2 cellular contexts compared by ENCODE assay signal in the genomic region with DNA sequence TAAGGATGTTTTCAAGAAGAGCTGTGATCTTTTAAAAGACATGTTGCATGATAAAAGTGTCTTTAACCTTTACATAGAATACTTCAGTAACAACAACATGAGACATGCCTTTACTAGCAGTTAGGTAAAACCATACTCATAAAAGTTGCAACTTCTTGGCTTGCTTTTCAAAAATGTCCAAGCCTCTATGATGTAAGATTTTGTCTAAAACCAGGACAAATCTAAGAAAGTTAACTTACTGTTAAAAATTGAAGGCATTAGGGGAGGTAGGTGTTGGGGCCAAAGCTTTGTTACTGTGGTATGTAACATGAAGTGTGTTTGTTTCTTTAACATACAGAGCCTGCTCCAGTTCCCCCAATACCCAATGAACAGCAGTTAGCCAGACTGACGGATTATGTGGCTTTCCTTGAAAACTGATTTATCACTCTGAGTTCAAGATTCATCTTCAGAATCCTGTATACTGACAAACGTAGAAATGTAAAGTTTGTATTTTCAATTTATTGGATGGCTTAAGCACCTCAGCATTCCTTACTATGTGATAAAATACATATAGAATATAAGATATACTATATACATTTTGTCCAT.
TF ChIP-seq lines count a peak whose summit lies in the region.

No MANE protein-coding gene starts in this region.

TF ChIP-seq in SK-N-SH, 30 proteins besides CTCF, POLR2A, EP300 and RAD21:
- no peak for TF ChIP-seq NFIC (IDR thresholded peaks at IDR 0.05; ENCODE audit: borderline replicate concordance)
- no peak for TF ChIP-seq RCOR1 (IDR thresholded peaks at IDR 0.05; ENCODE audit: low read length)
- no peak for TF ChIP-seq JUND (IDR thresholded peaks at IDR 0.05)
- TF ChIP-seq, protein P1, sequence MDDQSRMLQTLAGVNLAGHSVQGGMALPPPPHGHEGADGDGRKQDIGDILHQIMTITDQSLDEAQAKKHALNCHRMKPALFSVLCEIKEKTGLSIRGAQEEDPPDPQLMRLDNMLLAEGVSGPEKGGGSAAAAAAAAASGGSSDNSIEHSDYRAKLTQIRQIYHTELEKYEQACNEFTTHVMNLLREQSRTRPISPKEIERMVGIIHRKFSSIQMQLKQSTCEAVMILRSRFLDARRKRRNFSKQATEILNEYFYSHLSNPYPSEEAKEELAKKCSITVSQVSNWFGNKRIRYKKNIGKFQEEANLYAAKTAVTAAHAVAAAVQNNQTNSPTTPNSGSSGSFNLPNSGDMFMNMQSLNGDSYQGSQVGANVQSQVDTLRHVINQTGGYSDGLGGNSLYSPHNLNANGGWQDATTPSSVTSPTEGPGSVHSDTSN (IDR thresholded peaks at IDR 0.05) = no peak
- TF ChIP-seq RXRA (IDR thresholded peaks at IDR 0.05; ENCODE audit: borderline replicate concordance, low read depth) = no peak
- no peak for TF ChIP-seq SMC3 (IDR thresholded peaks at IDR 0.05; ENCODE audit: low read depth, low read length)
- no peak for TF ChIP-seq RFX5 (IDR thresholded peaks at IDR 0.05; ENCODE audit: low read length)
- no peak for TF ChIP-seq FOSL2 (IDR thresholded peaks at IDR 0.05; ENCODE audit: borderline replicate concordance, low read depth)
- TF ChIP-seq, protein P2, sequence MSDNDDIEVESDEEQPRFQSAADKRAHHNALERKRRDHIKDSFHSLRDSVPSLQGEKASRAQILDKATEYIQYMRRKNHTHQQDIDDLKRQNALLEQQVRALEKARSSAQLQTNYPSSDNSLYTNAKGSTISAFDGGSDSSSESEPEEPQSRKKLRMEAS (IDR thresholded peaks at IDR 0.05; ENCODE audit: low read depth) = no peak
- no peak for TF ChIP-seq NRF1 (IDR thresholded peaks at IDR 0.05; ENCODE audit: low read depth, low read length)
- TF ChIP-seq SIN3A (IDR thresholded peaks at IDR 0.05; ENCODE audit: borderline replicate concordance, low read depth, low read length) = no peak
- TF ChIP-seq POLR2AphosphoS5 (IDR thresholded peaks at IDR 0.05; ENCODE audit: low read depth, low read length) = no peak
- TF ChIP-seq, protein P3, sequence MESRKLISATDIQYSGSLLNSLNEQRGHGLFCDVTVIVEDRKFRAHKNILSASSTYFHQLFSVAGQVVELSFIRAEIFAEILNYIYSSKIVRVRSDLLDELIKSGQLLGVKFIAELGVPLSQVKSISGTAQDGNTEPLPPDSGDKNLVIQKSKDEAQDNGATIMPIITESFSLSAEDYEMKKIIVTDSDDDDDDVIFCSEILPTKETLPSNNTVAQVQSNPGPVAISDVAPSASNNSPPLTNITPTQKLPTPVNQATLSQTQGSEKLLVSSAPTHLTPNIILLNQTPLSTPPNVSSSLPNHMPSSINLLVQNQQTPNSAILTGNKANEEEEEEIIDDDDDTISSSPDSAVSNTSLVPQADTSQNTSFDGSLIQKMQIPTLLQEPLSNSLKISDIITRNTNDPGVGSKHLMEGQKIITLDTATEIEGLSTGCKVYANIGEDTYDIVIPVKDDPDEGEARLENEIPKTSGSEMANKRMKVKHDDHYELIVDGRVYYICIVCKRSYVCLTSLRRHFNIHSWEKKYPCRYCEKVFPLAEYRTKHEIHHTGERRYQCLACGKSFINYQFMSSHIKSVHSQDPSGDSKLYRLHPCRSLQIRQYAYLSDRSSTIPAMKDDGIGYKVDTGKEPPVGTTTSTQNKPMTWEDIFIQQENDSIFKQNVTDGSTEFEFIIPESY (IDR thresholded peaks at IDR 0.05; ENCODE audit: borderline replicate concordance, low read depth) = no peak
- TF ChIP-seq FOXM1 (IDR thresholded peaks at IDR 0.05; ENCODE audit: low read depth) = no peak
- TF ChIP-seq, protein P4, sequence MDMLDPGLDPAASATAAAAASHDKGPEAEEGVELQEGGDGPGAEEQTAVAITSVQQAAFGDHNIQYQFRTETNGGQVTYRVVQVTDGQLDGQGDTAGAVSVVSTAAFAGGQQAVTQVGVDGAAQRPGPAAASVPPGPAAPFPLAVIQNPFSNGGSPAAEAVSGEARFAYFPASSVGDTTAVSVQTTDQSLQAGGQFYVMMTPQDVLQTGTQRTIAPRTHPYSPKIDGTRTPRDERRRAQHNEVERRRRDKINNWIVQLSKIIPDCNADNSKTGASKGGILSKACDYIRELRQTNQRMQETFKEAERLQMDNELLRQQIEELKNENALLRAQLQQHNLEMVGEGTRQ (IDR thresholded peaks at IDR 0.05; ENCODE audit: borderline replicate concordance, low read depth, low read length) = no peak
- no peak for TF ChIP-seq ELF1 (IDR thresholded peaks at IDR 0.05)
- TF ChIP-seq, protein P5, sequence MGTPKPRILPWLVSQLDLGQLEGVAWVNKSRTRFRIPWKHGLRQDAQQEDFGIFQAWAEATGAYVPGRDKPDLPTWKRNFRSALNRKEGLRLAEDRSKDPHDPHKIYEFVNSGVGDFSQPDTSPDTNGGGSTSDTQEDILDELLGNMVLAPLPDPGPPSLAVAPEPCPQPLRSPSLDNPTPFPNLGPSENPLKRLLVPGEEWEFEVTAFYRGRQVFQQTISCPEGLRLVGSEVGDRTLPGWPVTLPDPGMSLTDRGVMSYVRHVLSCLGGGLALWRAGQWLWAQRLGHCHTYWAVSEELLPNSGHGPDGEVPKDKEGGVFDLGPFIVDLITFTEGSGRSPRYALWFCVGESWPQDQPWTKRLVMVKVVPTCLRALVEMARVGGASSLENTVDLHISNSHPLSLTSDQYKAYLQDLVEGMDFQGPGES (IDR thresholded peaks at IDR 0.05; ENCODE audit: low read depth, low read length) = no peak
- no peak for TF ChIP-seq FOXJ3 (CRISPR knock-in tag; IDR thresholded peaks at IDR 0.05)
- no peak for TF ChIP-seq TAF1 (IDR thresholded peaks at IDR 0.05; ENCODE audit: borderline replicate concordance, low read depth, low read length)
- no peak for TF ChIP-seq GATA2 (CRISPR knock-in tag; IDR thresholded peaks at IDR 0.05)

TF ChIP-seq in SK-N-SH treated with all-trans-retinoic acid at 6 μM for 48 hours, 23 proteins besides CTCF, POLR2A, EP300 and RAD21 (continued from another document):
- TF ChIP-seq SNAI2 (CRISPR knock-in tag; IDR thresholded peaks at IDR 0.05) = no peak
